27 cellular contexts compared by ENCODE assay signal in the genomic region with DNA sequence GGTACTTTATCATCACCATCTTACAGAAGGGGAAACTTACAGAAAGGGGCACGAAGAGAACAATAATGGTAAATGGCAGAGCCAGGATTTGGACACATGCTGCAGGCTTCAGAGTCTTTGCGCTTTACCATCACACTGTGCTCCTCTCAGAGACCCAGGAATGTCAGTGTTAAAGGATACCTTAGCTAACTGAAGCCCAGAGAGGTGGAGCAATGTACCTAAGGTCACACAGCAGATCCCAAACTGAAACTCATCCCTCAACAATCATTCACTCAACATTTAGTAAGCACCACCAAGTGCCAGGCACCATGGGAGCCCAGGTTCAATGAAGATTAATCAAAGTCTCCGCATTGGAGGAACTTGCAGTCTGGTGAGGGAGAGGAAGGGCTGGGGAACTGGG. TPM values are rescaled to one million over a fixed set of nuclear protein-coding genes. Genes with fewer than 3 reads are reported as not detected.
DNase-seq lines count a peak whose midpoint lies in the region; ATAC-seq, FAIRE-seq and TF ChIP-seq lines count a peak whose summit lies in the region.
"Had no signal": no experiment of that assay in that cellular context is flagged by ENCODE, and none has a peak within 500 bp of the region (broad histone marks: within the 10 kb centered on the region; RNA-seq: fewer than 3 reads in every experiment).

No MANE protein-coding gene starts in this region.

- in situ Hi-C loops in HepG2 (cut with HindIII; ENCODE audit: extremely low pct_ligation_motif_present, low pct_unique_long_range_greater_than_20kb), result no loop called here

- DNase-seq in HepG2 (ENCODE audit: low spot score) (no peak), right lobe of liver (no peak), RWPE2 (ENCODE audit: low spot score) (no peak), urothelium cell line (ENCODE audit: low spot score) (no peak), upper lobe of right lung (no peak), SW 1271 (lab: John Stamatoyannopoulos, UW) (no peak)
- DNase-seq: ACHN; AML-193; BE2C; CD4-positive, alpha-beta T cell; CD8-positive, alpha-beta memory T cell; DMS53; DMS79 treated with DMSO at 0.1 percent for 48 hours; GF-D8; GOT3 had no signal

- H3K9ac ChIP-seq in HepG2 (ENCODE audit: insufficient read depth, low read depth, low read length), result no peak overlapping the region
- H3K9ac ChIP-seq: BLaER1 treated with 17β-estradiol and CSF1 and Interleukin-3, amounts not matched to agents 10 nM and 100 nM had no signal

- POLR2A ChIA-PET in HepG2 (lab: Yijun Ruan, JAX), result no interaction called here

- H3K4me1 ChIP-seq in HepG2 (ENCODE audit: insufficient read depth, low read length) (no peaks in the 10 kb centered on the region), right lobe of liver (no peaks in the 10 kb centered on the region), RWPE2 (ENCODE audit: insufficient read depth, poor library complexity, severe bottlenecking) (peaks cover 29% of the 10 kb centered on the region), esophagus (ENCODE audit: control insufficient read depth in 2 of 2, insufficient read depth in 2 of 2, low read length in 1 of 2) (peaks cover 2 to 18% of the 10 kb centered on the region in 2 donors), upper lobe of right lung (no peaks in the 10 kb centered on the region)
- H3K4me1 ChIP-seq: BE2C, HAP-1 had no signal

- FAIRE-seq in HepG2 (lab: Jason Lieb, UNC), result no peak
- FAIRE-seq in urothelium cell line (lab: Jason Lieb, UNC), result peak; percentile 59
- FAIRE-seq: A204.1, GM12891, GM18507, H54 had no signal

- no peaks in the 10 kb centered on the region for H4K20me1 ChIP-seq in HepG2 (ENCODE audit: insufficient read depth, low read length)
- H4K20me1 ChIP-seq: BLaER1 treated with 17β-estradiol and CSF1 and Interleukin-3, amounts not matched to agents 10 nM and 100 nM had no signal

- TF ChIP-seq CTCF in HepG2 (CRISPR knock-in tag; IDR thresholded peaks at IDR 0.05) (no peak), right lobe of liver (IDR thresholded peaks at IDR 0.05) (no peak), RWPE2 (IDR thresholded peaks at IDR 0.05; ENCODE audit: poor library complexity, severe bottlenecking) (no peak), upper lobe of right lung (IDR thresholded peaks at IDR 0.05) (no peak)

- CTCF ChIA-PET in HepG2 (lab: Yijun Ruan, JAX; ENCODE audit: low intra/inter-chr PET ratio, low total read pairs), result no interaction called here

- H3K27me3 ChIP-seq in HepG2 (ENCODE audit: control insufficient read depth in 1 of 2, insufficient read depth in 2 of 2, low read length in 2 of 2) (peaks cover 0 to 2% of the 10 kb centered on the region in 2 experiments; a peak in 2 of 5 replicates), right lobe of liver (no peaks in the 10 kb centered on the region), RWPE2 (ENCODE audit: insufficient read depth, poor library complexity, severe bottlenecking) (no peaks in the 10 kb centered on the region), esophagus (ENCODE audit: control insufficient read depth in 1 of 2, insufficient read depth in 2 of 2, low read length in 2 of 2) (no peaks in the 10 kb centered on the region), upper lobe of right lung (peaks cover 5% of the 10 kb centered on the region)
- H3K27me3 ChIP-seq: BE2C; BLaER1 treated with 17β-estradiol and CSF1 and Interleukin-3, amounts not matched to agents 10 nM and 100 nM had no signal

- H2AFZ ChIP-seq in HepG2 (ENCODE audit: low read length), result no peak overlapping the region

- WGBS in HepG2 (ENCODE audit: low lambda C conversion rate), result 57% methylated on average over 3 of the region's 3 CpGs
- 68% methylated on average over 3 of the region's 3 CpGs for WGBS in right lobe of liver (ENCODE audit: insufficient coverage, low coverage, low lambda C conversion rate, missing lambda C conversion rate)
- WGBS in esophagus, 2 donors, result 92 to 93% methylated on average over 3 of the region's 3 CpGs

- H3K4me3 ChIP-seq in HepG2 (replicated peaks in 1 of 3; ENCODE audit: insufficient read depth in 1 of 3, low read depth in 2 of 3, low read length in 3 of 3), result no peak overlapping the region
- H3K4me3 ChIP-seq in right lobe of liver, result no peak overlapping the region
- H3K4me3 ChIP-seq in RWPE2 (ENCODE audit: severe bottlenecking), result no peak overlapping the region
- H3K4me3 ChIP-seq in esophagus (ENCODE audit: low read depth in 1 of 2, low read length in 2 of 2), result no peak overlapping the region
- H3K4me3 ChIP-seq in upper lobe of right lung, result no peak overlapping the region
- H3K4me3 ChIP-seq: BLaER1 treated with 17β-estradiol and CSF1 and Interleukin-3, amounts not matched to agents 10 nM and 100 nM; HAP-1 had no signal

- H3K27ac ChIP-seq in HepG2 (ENCODE audit: extremely low read length, insufficient read depth, low read length), result no peak overlapping the region
- H3K27ac ChIP-seq in right lobe of liver, result no peak overlapping the region
- peak overlapping the region; percentile 78 for H3K27ac ChIP-seq in RWPE2 (ENCODE audit: poor library complexity, severe bottlenecking)
- H3K27ac ChIP-seq in esophagus (ENCODE audit: low read depth in 2 of 2, low read length in 1 of 2), result peak overlapping the region; percentile 58 to 79
- H3K27ac ChIP-seq in upper lobe of right lung, result no peak overlapping the region
- H3K27ac ChIP-seq: 22Rv1; BLaER1 treated with 17β-estradiol and CSF1 and Interleukin-3, amounts not matched to agents 10 nM and 100 nM had no signal

- H3K79me2 ChIP-seq in HepG2 (ENCODE audit: insufficient read depth, low read length), result no peaks in the 10 kb centered on the region

- TF ChIP-seq EP300 in HepG2 (IDR thresholded peaks at IDR 0.05; ENCODE audit: low read depth in 2 of 2, low read length in 2 of 2) (no peak), HepG2 (CRISPR knock-in tag; IDR thresholded peaks at IDR 0.05; ENCODE audit: borderline replicate concordance) (no peak)

- no peak overlapping the region for H3K4me2 ChIP-seq in HepG2 (ENCODE audit: low read depth, low read length)
- H3K4me2 ChIP-seq: BLaER1 treated with 17β-estradiol and CSF1 and Interleukin-3, amounts not matched to agents 10 nM and 100 nM had no signal

- intact Hi-C loops in HepG2 (cut with micrococcal nuclease; ENCODE audit: unreplicated experiment) (no loop called here), right lobe of liver (cut with DNase I) (no loop called here), upper lobe of right lung (cut with DNase I) (loop anchor here (10.0 kb wide), 1 partner anchor 142 kb away; no protein-coding TSS in a partner anchor)

- ATAC-seq in HepG2 (no peak), right lobe of liver (no peak), RWPE2 (ENCODE audit: low read depth) (no peak), GM18868 (IDR thresholded peaks at IDR 0.05; ENCODE audit: unreplicated experiment) (no peak), upper lobe of right lung (no peak)

- no peak for TF ChIP-seq POLR2A in HepG2 (IDR thresholded peaks at IDR 0.05; ENCODE audit: insufficient read depth in 1 of 2, low read depth in 2 of 2, low read length in 2 of 2)
- TF ChIP-seq POLR2A in right lobe of liver (IDR thresholded peaks at IDR 0.05), result no peak

- no peak for TF ChIP-seq RAD21 in HepG2 (CRISPR knock-in tag; IDR thresholded peaks at IDR 0.05)

- no peaks in the 10 kb centered on the region for H3K36me3 ChIP-seq in HepG2 (replicated peaks in 1 of 2; ENCODE audit: control insufficient read depth in 1 of 2, insufficient read depth in 2 of 2, low read length in 2 of 2)
- no peaks in the 10 kb centered on the region for H3K36me3 ChIP-seq in right lobe of liver
- no peaks in the 10 kb centered on the region for H3K36me3 ChIP-seq in RWPE2 (ENCODE audit: low read depth)
- H3K36me3 ChIP-seq in esophagus (ENCODE audit: control insufficient read depth in 2 of 2, insufficient read depth in 2 of 2, low read length in 1 of 2), result no peaks in the 10 kb centered on the region
- no peaks in the 10 kb centered on the region for H3K36me3 ChIP-seq in upper lobe of right lung
- H3K36me3 ChIP-seq: BE2C; BLaER1 treated with 17β-estradiol and CSF1 and Interleukin-3, amounts not matched to agents 10 nM and 100 nM; HAP-1 had no signal

- H3K9me3 ChIP-seq in HepG2 (ENCODE audit: low read length) (no peaks in the 10 kb centered on the region), right lobe of liver (no peaks in the 10 kb centered on the region), RWPE2 (ENCODE audit: severe bottlenecking) (no peaks in the 10 kb centered on the region), esophagus (ENCODE audit: control insufficient read depth in 2 of 2, insufficient read depth in 1 of 2, low read depth in 1 of 2, low read length in 1 of 2) (no peaks in the 10 kb centered on the region), upper lobe of right lung (no peaks in the 10 kb centered on the region)
- H3K9me3 ChIP-seq: BE2C, HAP-1 had no signal

- no TSS peak for BruUV-seq in HepG2 (replicated peaks; lab: Mats Ljungman, UMichigan)

RNA-seq across cellular contexts. Expression of a gene that starts 8.0 kb away (rescaled TPM):
- not detected in 2 replicates for total RNA-seq in HepG2 (2016; rRNA removed; fragmentation: Illumina TruSeq; extraction: Trizol)
- not detected in 2 replicates for total RNA-seq in HepG2 (2016; cell fraction: cytosol; rRNA removed; fragmentation: Illumina TruSeq; extraction: Trizol; ENCODE audit: low read depth)
- total RNA-seq in HepG2 (2016; cell fraction: insoluble cytoplasmic fraction; rRNA removed; fragmentation: Illumina TruSeq; extraction: Trizol), result not detected in 2 replicates
- not detected in 2 replicates for total RNA-seq in HepG2 (2016; cell fraction: membrane; rRNA removed; fragmentation: Illumina TruSeq; extraction: Trizol)
- not detected in 2 replicates for total RNA-seq in HepG2 (2016; cell fraction: nucleus; rRNA removed; fragmentation: Illumina TruSeq; extraction: Trizol)
- not detected in 2 replicates for polyA plus RNA-seq in HepG2 (2011; rRNA removed)
- polyA plus RNA-seq in HepG2 (2011; cell fraction: cytosol; rRNA removed), result not detected in 2 replicates
- not detected in 2 replicates for polyA plus RNA-seq in HepG2 (2011; cell fraction: nucleus; rRNA removed)
- not detected in 2 replicates for polyA plus RNA-seq in HepG2 (2012)
- polyA plus RNA-seq in HepG2 (2016; cell fraction: cytosol; fragmentation: Illumina TruSeq; extraction: Trizol; ENCODE audit: low read depth), result not detected in 2 replicates
- polyA plus RNA-seq in HepG2 (2016; cell fraction: insoluble cytoplasmic fraction; fragmentation: Illumina TruSeq; extraction: Trizol; ENCODE audit: low read depth), result not detected in 2 replicates
- polyA plus RNA-seq in HepG2 (2016; cell fraction: membrane; fragmentation: Illumina TruSeq; extraction: Trizol; ENCODE audit: low read depth), result not detected in 2 replicates
- not detected in 2 replicates for polyA plus RNA-seq in HepG2 (2016; cell fraction: nucleus; fragmentation: Illumina TruSeq; extraction: Trizol; ENCODE audit: insufficient read depth, low read depth)
- 0.05 TPM in 1 of 2 replicates, not detected in the other for polyA minus RNA-seq in HepG2 (2011; rRNA and poly(A)+ RNA removed; ENCODE audit: low replicate concordance)
- not detected in 2 replicates for polyA minus RNA-seq in HepG2 (2011; cell fraction: cytosol; rRNA and poly(A)+ RNA removed)
- polyA minus RNA-seq in HepG2 (2011; cell fraction: nucleus; rRNA and poly(A)+ RNA removed), result not detected in 2 replicates
- total RNA-seq in right lobe of liver, result not detected
- polyA plus RNA-seq in esophagus, result 1,000 to 10,000 TPM in 1 of 2 donors, 100 to 1,000 TPM in 1; 633 to 1,998 TPM
- not detected for total RNA-seq in upper lobe of right lung
- total RNA-seq: CD4-positive, alpha-beta T cell; CD8-positive, alpha-beta memory T cell; Daoy had no signal
- polyA plus RNA-seq: CD14-positive monocyte; CD8-positive, alpha-beta memory T cell had no signal

RNA-seq across cellular contexts. Expression of a gene that starts 22.7 kb away (rescaled TPM):
- total RNA-seq in HepG2 (2016; rRNA removed; fragmentation: Illumina TruSeq; extraction: Trizol) (not detected in 2 replicates), right lobe of liver (not detected), upper lobe of right lung (5.4 TPM)
- total RNA-seq in HepG2 (2016; cell fraction: cytosol; rRNA removed; fragmentation: Illumina TruSeq; extraction: Trizol; ENCODE audit: low read depth), result not detected in 2 replicates
- not detected in 2 replicates for total RNA-seq in HepG2 (2016; cell fraction: insoluble cytoplasmic fraction; rRNA removed; fragmentation: Illumina TruSeq; extraction: Trizol)
- not detected in 2 replicates for total RNA-seq in HepG2 (2016; cell fraction: membrane; rRNA removed; fragmentation: Illumina TruSeq; extraction: Trizol)
- total RNA-seq in HepG2 (2016; cell fraction: nucleus; rRNA removed; fragmentation: Illumina TruSeq; extraction: Trizol), result not detected in 2 replicates
- polyA plus RNA-seq in HepG2 (2011; rRNA removed) (0.09 TPM in 1 of 2 replicates, not detected in the other), esophagus (1 to 10 TPM in 1 of 2 donors, under 1 TPM in 1; 0.75 to 1.8 TPM)
- not detected in 2 replicates for polyA plus RNA-seq in HepG2 (2011; cell fraction: cytosol; rRNA removed)
- polyA plus RNA-seq in HepG2 (2011; cell fraction: nucleus; rRNA removed), result not detected in 2 replicates
- not detected in 2 replicates for polyA plus RNA-seq in HepG2 (2012)
- polyA plus RNA-seq in HepG2 (2016; cell fraction: cytosol; fragmentation: Illumina TruSeq; extraction: Trizol; ENCODE audit: low read depth), result not detected in 2 replicates
- not detected in 2 replicates for polyA plus RNA-seq in HepG2 (2016; cell fraction: insoluble cytoplasmic fraction; fragmentation: Illumina TruSeq; extraction: Trizol; ENCODE audit: low read depth)
- not detected in 2 replicates for polyA plus RNA-seq in HepG2 (2016; cell fraction: membrane; fragmentation: Illumina TruSeq; extraction: Trizol; ENCODE audit: low read depth)
- polyA plus RNA-seq in HepG2 (2016; cell fraction: nucleus; fragmentation: Illumina TruSeq; extraction: Trizol; ENCODE audit: insufficient read depth, low read depth), result not detected in 2 replicates
- polyA minus RNA-seq in HepG2 (2011; rRNA and poly(A)+ RNA removed; ENCODE audit: low replicate concordance), result not detected in 2 replicates
- not detected in 2 replicates for polyA minus RNA-seq in HepG2 (2011; cell fraction: cytosol; rRNA and poly(A)+ RNA removed)
- polyA minus RNA-seq in HepG2 (2011; cell fraction: nucleus; rRNA and poly(A)+ RNA removed), result not detected in 2 replicates
- total RNA-seq: CD4-positive, alpha-beta T cell; CD8-positive, alpha-beta memory T cell; G401 had no signal
- polyA plus RNA-seq: CD14-positive monocyte; CD8-positive, alpha-beta memory T cell had no signal

RNA-seq across cellular contexts. Expression of a gene that starts 42.9 kb away (rescaled TPM):
- total RNA-seq in HepG2 (2016; rRNA removed; fragmentation: Illumina TruSeq; extraction: Trizol), result not detected in 2 replicates
- total RNA-seq in HepG2 (2016; cell fraction: cytosol; rRNA removed; fragmentation: Illumina TruSeq; extraction: Trizol; ENCODE audit: low read depth), result not detected in 2 replicates
- not detected in 2 replicates for total RNA-seq in HepG2 (2016; cell fraction: insoluble cytoplasmic fraction; rRNA removed; fragmentation: Illumina TruSeq; extraction: Trizol)
- total RNA-seq in HepG2 (2016; cell fraction: membrane; rRNA removed; fragmentation: Illumina TruSeq; extraction: Trizol), result not detected in 2 replicates
- not detected in 2 replicates for total RNA-seq in HepG2 (2016; cell fraction: nucleus; rRNA removed; fragmentation: Illumina TruSeq; extraction: Trizol)
- polyA plus RNA-seq in HepG2 (2011; rRNA removed), result not detected in 2 replicates
- polyA plus RNA-seq in HepG2 (2011; cell fraction: cytosol; rRNA removed), result not detected in 2 replicates
- not detected in 2 replicates for polyA plus RNA-seq in HepG2 (2011; cell fraction: nucleus; rRNA removed)
- polyA plus RNA-seq in HepG2 (2012), result not detected in 2 replicates
- not detected in 2 replicates for polyA plus RNA-seq in HepG2 (2016; cell fraction: cytosol; fragmentation: Illumina TruSeq; extraction: Trizol; ENCODE audit: low read depth)
- polyA plus RNA-seq in HepG2 (2016; cell fraction: insoluble cytoplasmic fraction; fragmentation: Illumina TruSeq; extraction: Trizol; ENCODE audit: low read depth), result not detected in 2 replicates
- polyA plus RNA-seq in HepG2 (2016; cell fraction: membrane; fragmentation: Illumina TruSeq; extraction: Trizol; ENCODE audit: low read depth), result not detected in 2 replicates
- not detected in 2 replicates for polyA plus RNA-seq in HepG2 (2016; cell fraction: nucleus; fragmentation: Illumina TruSeq; extraction: Trizol; ENCODE audit: insufficient read depth, low read depth)
- not detected in 2 replicates for polyA minus RNA-seq in HepG2 (2011; rRNA and poly(A)+ RNA removed; ENCODE audit: low replicate concordance)
- polyA minus RNA-seq in HepG2 (2011; cell fraction: cytosol; rRNA and poly(A)+ RNA removed), result not detected in 2 replicates
- polyA minus RNA-seq in HepG2 (2011; cell fraction: nucleus; rRNA and poly(A)+ RNA removed), result not detected in 2 replicates
- not detected for total RNA-seq in right lobe of liver
- polyA plus RNA-seq in esophagus, result over 10,000 TPM in 1 of 2 donors, 1,000 to 10,000 TPM in 1; 8,130 to 17,509 TPM
- total RNA-seq in upper lobe of right lung, result 6.8 TPM
- total RNA-seq: CD4-positive, alpha-beta T cell; CD8-positive, alpha-beta memory T cell; Daoy; G401 had no signal
- polyA plus RNA-seq: CD14-positive monocyte; CD8-positive, alpha-beta memory T cell had no signal

RNA-seq across cellular contexts. Expression of a gene that starts 48.1 kb away (rescaled TPM):
- total RNA-seq in HepG2 (2016; rRNA removed; fragmentation: Illumina TruSeq; extraction: Trizol) (718 and 837 TPM in 2 replicates), right lobe of liver (1,000 to 10,000 TPM in 1 of 6 experiments, 100 to 1,000 TPM in 5; 149 to 1,003 (median 436) TPM), upper lobe of right lung (223 TPM)
- total RNA-seq in HepG2 (2016; cell fraction: cytosol; rRNA removed; fragmentation: Illumina TruSeq; extraction: Trizol; ENCODE audit: low read depth), result 191 and 201 TPM in 2 replicates
- total RNA-seq in HepG2 (2016; cell fraction: insoluble cytoplasmic fraction; rRNA removed; fragmentation: Illumina TruSeq; extraction: Trizol), result 754 and 767 TPM in 2 replicates
- total RNA-seq in HepG2 (2016; cell fraction: membrane; rRNA removed; fragmentation: Illumina TruSeq; extraction: Trizol), result 220 and 222 TPM in 2 replicates
- 354 and 362 TPM in 2 replicates for total RNA-seq in HepG2 (2016; cell fraction: nucleus; rRNA removed; fragmentation: Illumina TruSeq; extraction: Trizol)
- polyA plus RNA-seq in HepG2 (2011; rRNA removed) (491 and 498 TPM in 2 replicates), esophagus (100 to 1,000 TPM in 1 of 2 donors, 10 to 100 TPM in 1; 38.7 to 105 TPM)
- 564 and 714 TPM in 2 replicates for polyA plus RNA-seq in HepG2 (2011; cell fraction: cytosol; rRNA removed)
- 285 and 288 TPM in 2 replicates for polyA plus RNA-seq in HepG2 (2011; cell fraction: nucleus; rRNA removed)
- polyA plus RNA-seq in HepG2 (2012), result 358 and 436 TPM in 2 replicates
- polyA plus RNA-seq in HepG2 (2016; cell fraction: cytosol; fragmentation: Illumina TruSeq; extraction: Trizol; ENCODE audit: low read depth), result 216 and 219 TPM in 2 replicates
- polyA plus RNA-seq in HepG2 (2016; cell fraction: insoluble cytoplasmic fraction; fragmentation: Illumina TruSeq; extraction: Trizol; ENCODE audit: low read depth), result 863 and 1,042 TPM in 2 replicates
- 217 and 232 TPM in 2 replicates for polyA plus RNA-seq in HepG2 (2016; cell fraction: membrane; fragmentation: Illumina TruSeq; extraction: Trizol; ENCODE audit: low read depth)
- 558 and 582 TPM in 2 replicates for polyA plus RNA-seq in HepG2 (2016; cell fraction: nucleus; fragmentation: Illumina TruSeq; extraction: Trizol; ENCODE audit: insufficient read depth, low read depth)
- polyA minus RNA-seq in HepG2 (2011; rRNA and poly(A)+ RNA removed; ENCODE audit: low replicate concordance), result 716 and 1,092 TPM in 2 replicates
- 354 and 438 TPM in 2 replicates for polyA minus RNA-seq in HepG2 (2011; cell fraction: cytosol; rRNA and poly(A)+ RNA removed)
- 198 and 204 TPM in 2 replicates for polyA minus RNA-seq in HepG2 (2011; cell fraction: nucleus; rRNA and poly(A)+ RNA removed)

Comparison
In these comparisons a context has a peak if more than half of its experiments do, and no peak if none do; other contexts are left out.
1. H3K27ac ChIP-seq: peak in RWPE2 (single experiment) and esophagus (2 of 2); none in HepG2 (single experiment), right lobe of liver (0 of 3) and upper lobe of right lung (single experiment).